In genomic region chr6:105814745-105815536, GRCh38 we compare ENCODE assay signal across 21 cellular contexts.
DNase-seq lines count a peak whose midpoint lies in the region; TF ChIP-seq lines count a peak whose summit lies in the region.
"Had no signal": no experiment of that assay in that cellular context is flagged by ENCODE, and none has a peak within 500 bp of the region (broad histone marks: within the 10 kb centered on the region; RNA-seq: fewer than 3 reads in every experiment).

No MANE protein-coding gene starts in this region.

- intact Hi-C loops in activated CD4-positive, alpha-beta memory T cell treated with anti-CD3 and anti-CD28 coated beads for 36 hours (cut with micrococcal nuclease), result loop anchor here (5.0 kb wide), 1 partner anchor 177 kb away; no protein-coding TSS in a partner anchor
- intact Hi-C loops in ascending aorta (cut with DNase I), result no loop called here

- H3K36me3 ChIP-seq in trophoblast cell (ENCODE audit: control insufficient read depth in 1 of 2, insufficient read depth in 2 of 2, low read length in 2 of 2) (no peaks in the 10 kb centered on the region), ascending aorta (no peaks in the 10 kb centered on the region)
- H3K36me3 ChIP-seq: heart right ventricle, sigmoid colon, uterus had no signal

- H3K9ac ChIP-seq in trophoblast cell (ENCODE audit: low read length), result no peak overlapping the region

- no peak overlapping the region for H3K4me3 ChIP-seq in trophoblast cell (ENCODE audit: low read depth, low read length)
- no peak overlapping the region for H3K4me3 ChIP-seq in ascending aorta
- H3K4me3 ChIP-seq: heart right ventricle, sigmoid colon, uterus had no signal

- TF ChIP-seq CTCF in ascending aorta (IDR thresholded peaks at IDR 0.05), result no peak

- no peak overlapping the region for H3K4ac ChIP-seq in trophoblast cell (ENCODE audit: low read depth, low read length)

- H3K27me3 Mint-ChIP-seq in activated CD4-positive, alpha-beta memory T cell treated with anti-CD3 and anti-CD28 coated beads, Interleukin-2, amount 10 ng/mL, durations not matched to agents 7 days and 5 days, result no peaks in the 10 kb centered on the region
- peaks cover 13% of the 10 kb centered on the region for H3K27me3 Mint-ChIP-seq in activated CD4-positive, alpha-beta memory T cell treated with anti-CD3 and anti-CD28 coated beads for 36 hours
- H3K27me3 Mint-ChIP-seq in T-helper 2 cell treated with Interferon-gamma antibody and Interleukin-4, amounts not matched to agents 5 μg/mL and 100 μg/mL, for 36 hours (ENCODE audit: low read depth), result no peaks in the 10 kb centered on the region

- peak; percentile 52 for DNase-seq in activated CD4-positive, alpha-beta memory T cell treated with anti-CD3 and anti-CD28 coated beads, Interleukin-2, amount 10 ng/mL, durations not matched to agents 7 days and 5 days
- no peak for DNase-seq in activated CD4-positive, alpha-beta memory T cell treated with anti-CD3 and anti-CD28 coated beads for 36 hours
- DNase-seq in NCI-H187 (lab: John Stamatoyannopoulos, UW), result peak; percentile 58 to 65
- DNase-seq in T-helper 2 cell treated with Interferon-gamma antibody and Interleukin-4, amounts not matched to agents 5 μg/mL and 100 μg/mL, for 36 hours (ENCODE audit: low spot score), result no peak
- DNase-seq in trophoblast cell, result no peak
- DNase-seq in activated T-cell treated with anti-CD3 and anti-CD28 coated beads for 4 hours, result no peak
- DNase-seq in NCI-H446 treated with DMSO at 0.1 percent for 48 hours (lab: John Stamatoyannopoulos, UW), result no peak
- DNase-seq in ascending aorta (ENCODE audit: low spot score in 2 of 2), result no peak
- DNase-seq: ACHN; activated effector memory CD4-positive, alpha-beta T cell treated with Interleukin-2 at 50 U/mL for 16 hours; amniotic stem cell; heart right ventricle; Karpas-422; left ventricle myocardium superior; NCI-H2081 treated with DMSO at 0.1 percent for 48 hours; NCI-H748 treated with DMSO at 0.1 percent for 48 hours; SIG-M5; sigmoid colon; uterus had no signal

- H3K27me3 ChIP-seq in trophoblast cell (ENCODE audit: insufficient read depth, low read length) (no peaks in the 10 kb centered on the region), ascending aorta (no peaks in the 10 kb centered on the region)
- H3K27me3 ChIP-seq: uterus had no signal

- no peak overlapping the region for H2AFZ ChIP-seq in trophoblast cell (ENCODE audit: insufficient read depth, low read length, poor library complexity)

- no peak overlapping the region for H3K18ac ChIP-seq in trophoblast cell (ENCODE audit: low read length)

- H3K4me1 ChIP-seq in trophoblast cell (ENCODE audit: control insufficient read depth in 1 of 2, insufficient read depth in 2 of 2, low read length in 2 of 2) (peaks cover 3 to 12% of the 10 kb centered on the region in 2 experiments), ascending aorta (no peaks in the 10 kb centered on the region)
- H3K4me1 ChIP-seq: uterus had no signal

- H3K79me1 ChIP-seq in trophoblast cell (ENCODE audit: low read length), result no peaks in the 10 kb centered on the region

- no peak overlapping the region for H4K8ac ChIP-seq in trophoblast cell (ENCODE audit: low read depth, low read length)

- peaks cover 18% of the 10 kb centered on the region for H3K9me3 Mint-ChIP-seq in activated CD4-positive, alpha-beta memory T cell treated with anti-CD3 and anti-CD28 coated beads, Interleukin-2, amount 10 ng/mL, durations not matched to agents 7 days and 5 days
- no peaks in the 10 kb centered on the region for H3K9me3 Mint-ChIP-seq in activated CD4-positive, alpha-beta memory T cell treated with anti-CD3 and anti-CD28 coated beads for 36 hours
- peaks cover 16% of the 10 kb centered on the region for H3K9me3 Mint-ChIP-seq in T-helper 2 cell treated with Interferon-gamma antibody and Interleukin-4, amounts not matched to agents 5 μg/mL and 100 μg/mL, for 36 hours
- H3K9me3 Mint-ChIP-seq: CD14-positive monocyte had no signal

- H3K14ac ChIP-seq in trophoblast cell (ENCODE audit: low read length), result no peak overlapping the region

- no peak overlapping the region for H2AK5ac ChIP-seq in trophoblast cell (ENCODE audit: low read length)

- H4K12ac ChIP-seq in trophoblast cell (ENCODE audit: low read depth, low read length), result no peak overlapping the region

- H3K36me3 Mint-ChIP-seq in activated CD4-positive, alpha-beta memory T cell treated with anti-CD3 and anti-CD28 coated beads, Interleukin-2, amount 10 ng/mL, durations not matched to agents 7 days and 5 days (ENCODE audit: low read depth), result peaks cover 56% of the 10 kb centered on the region
- H3K36me3 Mint-ChIP-seq in activated CD4-positive, alpha-beta memory T cell treated with anti-CD3 and anti-CD28 coated beads for 36 hours, result no peaks in the 10 kb centered on the region
- H3K36me3 Mint-ChIP-seq in T-helper 2 cell treated with Interferon-gamma antibody and Interleukin-4, amounts not matched to agents 5 μg/mL and 100 μg/mL, for 36 hours (ENCODE audit: low read depth), result peaks cover 17% of the 10 kb centered on the region
- H3K36me3 Mint-ChIP-seq: CD14-positive monocyte had no signal

- H3K27ac Mint-ChIP-seq in activated CD4-positive, alpha-beta memory T cell treated with anti-CD3 and anti-CD28 coated beads, Interleukin-2, amount 10 ng/mL, durations not matched to agents 7 days and 5 days, result peak overlapping the region; percentile 80
- no peak overlapping the region for H3K27ac Mint-ChIP-seq in activated CD4-positive, alpha-beta memory T cell treated with anti-CD3 and anti-CD28 coated beads for 36 hours
- H3K27ac Mint-ChIP-seq in T-helper 2 cell treated with Interferon-gamma antibody and Interleukin-4, amounts not matched to agents 5 μg/mL and 100 μg/mL, for 36 hours, result peak overlapping the region; percentile 71

- no peak overlapping the region for H3K4me2 ChIP-seq in trophoblast cell (ENCODE audit: low read length)

- no CpG with 5 or more reads among the region's 3 CpGs for WGBS in trophoblast cell (ENCODE audit: extremely low coverage, insufficient coverage, insufficient read length)

- no peaks in the 10 kb centered on the region for H3K9me3 ChIP-seq in trophoblast cell (ENCODE audit: insufficient read depth, low read depth, low read length)
- no peaks in the 10 kb centered on the region for H3K9me3 ChIP-seq in ascending aorta
- H3K9me3 ChIP-seq: heart right ventricle, sigmoid colon, uterus had no signal

- peaks cover 73% of the 10 kb centered on the region for H3K4me1 Mint-ChIP-seq in activated CD4-positive, alpha-beta memory T cell treated with anti-CD3 and anti-CD28 coated beads, Interleukin-2, amount 10 ng/mL, durations not matched to agents 7 days and 5 days
- H3K4me1 Mint-ChIP-seq in activated CD4-positive, alpha-beta memory T cell treated with anti-CD3 and anti-CD28 coated beads for 36 hours (ENCODE audit: low read depth), result peaks cover 34% of the 10 kb centered on the region
- H3K4me1 Mint-ChIP-seq in T-helper 2 cell treated with Interferon-gamma antibody and Interleukin-4, amounts not matched to agents 5 μg/mL and 100 μg/mL, for 36 hours (ENCODE audit: low read depth), result peaks cover 63% of the 10 kb centered on the region

- POLR2A ChIA-PET in activated CD4-positive, alpha-beta memory T cell treated with anti-CD3 and anti-CD28 coated beads, Interleukin-2, amount 10 ng/mL, durations not matched to agents 7 days and 5 days (lab: Charles Lee), result interaction anchor here (0.9 to 2.1 kb wide), 6 partner anchors 80 to 273 kb away, joined by 3 to 7 read pairs (median 3); no protein-coding TSS in a partner anchor
- POLR2A ChIA-PET in activated CD4-positive, alpha-beta memory T cell treated with anti-CD3 and anti-CD28 coated beads for 36 hours (lab: Charles Lee), result no interaction called here

- H3K79me2 ChIP-seq in trophoblast cell (ENCODE audit: control insufficient read depth, insufficient read depth, low read length, poor library complexity), result no peaks in the 10 kb centered on the region

- CTCF ChIA-PET in activated CD4-positive, alpha-beta memory T cell treated with anti-CD3 and anti-CD28 coated beads, Interleukin-2, amount 10 ng/mL, durations not matched to agents 7 days and 5 days (lab: Charles Lee), result interaction anchor here (0.9 kb wide), 1 partner anchor 269 kb away, joined by 3 read pairs; no protein-coding TSS in a partner anchor
- CTCF ChIA-PET in activated CD4-positive, alpha-beta memory T cell treated with anti-CD3 and anti-CD28 coated beads for 36 hours (lab: Charles Lee), result no interaction called here

- H3K4me3 Mint-ChIP-seq in activated CD4-positive, alpha-beta memory T cell treated with anti-CD3 and anti-CD28 coated beads, Interleukin-2, amount 10 ng/mL, durations not matched to agents 7 days and 5 days, result no peak overlapping the region
- H3K4me3 Mint-ChIP-seq in activated CD4-positive, alpha-beta memory T cell treated with anti-CD3 and anti-CD28 coated beads for 36 hours, result no peak overlapping the region
- peak overlapping the region; percentile 34 for H3K4me3 Mint-ChIP-seq in T-helper 2 cell treated with Interferon-gamma antibody and Interleukin-4, amounts not matched to agents 5 μg/mL and 100 μg/mL, for 36 hours
- H3K4me3 Mint-ChIP-seq: CD14-positive monocyte, neural crest cell had no signal

- H2BK12ac ChIP-seq in trophoblast cell (ENCODE audit: low read length), result no peak overlapping the region

- no peak overlapping the region for H4K91ac ChIP-seq in trophoblast cell (ENCODE audit: low read depth, low read length)

- H2BK120ac ChIP-seq in trophoblast cell (ENCODE audit: insufficient read depth, low read length, poor library complexity), result no peak overlapping the region

- H3K27ac ChIP-seq in trophoblast cell (ENCODE audit: low read depth, low read length) (no peak overlapping the region), ascending aorta (no peak overlapping the region)
- H3K27ac ChIP-seq: heart right ventricle, sigmoid colon, uterus had no signal

- no peak overlapping the region for H2BK5ac ChIP-seq in trophoblast cell (ENCODE audit: low read depth, low read length, poor library complexity)

- peak overlapping the region; percentile 42 for H3K23ac ChIP-seq in trophoblast cell (ENCODE audit: low read length)

Comparison
In these comparisons a context has a peak if more than half of its experiments do, and no peak if none do; other contexts are left out.
1. DNase-seq: peak in activated CD4-positive, alpha-beta memory T cell treated with anti-CD3 and anti-CD28 coated beads, Interleukin-2, amount 10 ng/mL, durations not matched to agents 7 days and 5 days (single experiment) and NCI-H187 (2 of 2); none in activated CD4-positive, alpha-beta memory T cell treated with anti-CD3 and anti-CD28 coated beads for 36 hours (single experiment), T-helper 2 cell treated with Interferon-gamma antibody and Interleukin-4, amounts not matched to agents 5 μg/mL and 100 μg/mL, for 36 hours (single experiment), trophoblast cell (0 of 2), activated T-cell treated with anti-CD3 and anti-CD28 coated beads for 4 hours (single experiment), NCI-H446 treated with DMSO at 0.1 percent for 48 hours (single experiment) and ascending aorta (0 of 2).